ENCODE assay signal across 1 cellular context in genomic region chr2:16640867-16641266, GRCh38.
TF ChIP-seq lines count a peak whose summit lies in the region.

No MANE protein-coding gene starts in this region.

TF ChIP-seq in H1, 55 proteins besides CTCF, POLR2A, EP300 and RAD21:
- TF ChIP-seq POLR2AphosphoS5 (IDR thresholded peaks at IDR 0.05; ENCODE audit: low read depth, low read length) (no peak), NRF1 (IDR thresholded peaks at IDR 0.05; ENCODE audit: low read depth, low read length) (no peak), ASH2L (IDR thresholded peaks at IDR 0.05; ENCODE audit: low read length) (no peak), HDAC2 (IDR thresholded peaks at IDR 0.05; ENCODE audit: borderline replicate concordance in 1 of 2, low read depth in 2 of 2, low read length in 2 of 2) (no peak), SIN3A (conservative IDR thresholded peaks at IDR 0.05 in 1 of 2, IDR thresholded peaks at IDR 0.05 in 1 of 2; ENCODE audit: low read depth in 1 of 2, low read length in 2 of 2) (no peak), GABPA (IDR thresholded peaks at IDR 0.05; ENCODE audit: borderline replicate concordance, insufficient read depth, low read length) (no peak), TCF12 (IDR thresholded peaks at IDR 0.05; ENCODE audit: low read depth, low read length) (no peak), JUN (IDR thresholded peaks at IDR 0.05; ENCODE audit: low read depth, low read length) (no peak), GTF2F1 (IDR thresholded peaks at IDR 0.05; ENCODE audit: borderline replicate concordance, low read depth, low read length) (no peak), NANOG (IDR thresholded peaks at IDR 0.05; ENCODE audit: insufficient read depth, low read depth, low read length, poor library complexity, severe bottlenecking) (no peak), CHD1 (IDR thresholded peaks at IDR 0.05; ENCODE audit: low read depth, low read length) (no peak), CBX5 (IDR thresholded peaks at IDR 0.05; ENCODE audit: low read depth, low read length) (no peak), RXRA (IDR thresholded peaks at IDR 0.05; ENCODE audit: insufficient read depth, low read depth, low read length) (no peak)
- TF ChIP-seq, protein P1, sequence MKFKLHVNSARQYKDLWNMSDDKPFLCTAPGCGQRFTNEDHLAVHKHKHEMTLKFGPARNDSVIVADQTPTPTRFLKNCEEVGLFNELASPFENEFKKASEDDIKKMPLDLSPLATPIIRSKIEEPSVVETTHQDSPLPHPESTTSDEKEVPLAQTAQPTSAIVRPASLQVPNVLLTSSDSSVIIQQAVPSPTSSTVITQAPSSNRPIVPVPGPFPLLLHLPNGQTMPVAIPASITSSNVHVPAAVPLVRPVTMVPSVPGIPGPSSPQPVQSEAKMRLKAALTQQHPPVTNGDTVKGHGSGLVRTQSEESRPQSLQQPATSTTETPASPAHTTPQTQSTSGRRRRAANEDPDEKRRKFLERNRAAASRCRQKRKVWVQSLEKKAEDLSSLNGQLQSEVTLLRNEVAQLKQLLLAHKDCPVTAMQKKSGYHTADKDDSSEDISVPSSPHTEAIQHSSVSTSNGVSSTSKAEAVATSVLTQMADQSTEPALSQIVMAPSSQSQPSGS (IDR thresholded peaks at IDR 0.05; ENCODE audit: low read length): no peak
